In genomic region chr19:46618670-46619231, GRCh38 we compare ENCODE assay signal across 11 cellular contexts. TPM values are rescaled to one million over a fixed set of nuclear protein-coding genes. Genes with fewer than 3 reads are reported as not detected.
DNase-seq lines count a peak whose midpoint lies in the region; ATAC-seq and TF ChIP-seq lines count a peak whose summit lies in the region.
"Had no signal": no experiment of that assay in that cellular context is flagged by ENCODE, and none has a peak within 500 bp of the region (broad histone marks: within the 10 kb centered on the region; RNA-seq: fewer than 3 reads in every experiment).

No MANE protein-coding gene starts in this region.

- peak in 1 of 4 experiments; percentile 34 for ATAC-seq in T-cell (replicated peaks in 1 of 4)
- peak; percentile 42 for ATAC-seq in Right ventricle myocardium superior (ENCODE audit: poor library complexity)
- ATAC-seq in GM21619 (IDR thresholded peaks at IDR 0.05; ENCODE audit: unreplicated experiment), result no peak
- no peak for ATAC-seq in GM18858 (IDR thresholded peaks at IDR 0.05; ENCODE audit: unreplicated experiment)
- no peak for ATAC-seq in HG03280 (IDR thresholded peaks at IDR 0.05; ENCODE audit: unreplicated experiment)

- H3K27ac Mint-ChIP-seq in T-cell, result peak overlapping the region; percentile 77 to 85
- H3K27ac Mint-ChIP-seq: HFFc6 had no signal

- H3K4me3 ChIP-seq in AG10803 (ENCODE audit: low read length), result no peak overlapping the region
- H3K4me3 ChIP-seq in GM12864 (ENCODE audit: low read depth, low read length), result no peak overlapping the region; the same call in 1 of the 2 replicates

- no peaks in the 10 kb centered on the region for H3K27me3 Mint-ChIP-seq in T-cell

- peak overlapping the region in 1 of 3 donors; percentile 69 for H3K4me3 Mint-ChIP-seq in T-cell
- H3K4me3 Mint-ChIP-seq: HFFc6 had no signal

- TF ChIP-seq CTCF in AG10803 (conservative IDR thresholded peaks at IDR 0.05; ENCODE audit: low read length) (no peak), GM12864 (IDR thresholded peaks at IDR 0.05; ENCODE audit: low read depth, low read length, missing control alignments) (no peak)

- H3K36me3 Mint-ChIP-seq in T-cell, result no peaks in the 10 kb centered on the region

- DNase-seq in AG10803 (ENCODE audit: low read depth) (peak; percentile 73), GM12864 (ENCODE audit: low read depth) (peak; percentile 68), T-cell (peak in 9 of 34 experiments; percentile 35 to 59 (median 44)), Right ventricle myocardium superior (no peak), H4 (ENCODE audit: low spot score) (no peak)
- DNase-seq: amniotic stem cell, HFFc6 had no signal

- POLR2A ChIA-PET in T-cell (lab: Charles Lee), result interaction anchor here in 1 of 2 donors (1.0 kb wide), 1 partner anchor 16 kb away, joined by 3 read pairs; no protein-coding TSS in a partner anchor

- H3K4me1 Mint-ChIP-seq in T-cell, result peaks cover 48 to 74% (median 62%) of the 10 kb centered on the region in 3 donors

- CTCF ChIA-PET in T-cell (lab: Charles Lee), result interaction anchor here (0.5 to 1.2 kb wide), 3 partner anchors 43 to 131 kb away, joined by 3 to 4 read pairs (median 4); no protein-coding TSS in a partner anchor

- intact Hi-C loops in Right ventricle myocardium superior (cut with DNase I), result no loop called here

- no peaks in the 10 kb centered on the region for H3K9me3 Mint-ChIP-seq in T-cell
- H3K9me3 Mint-ChIP-seq: HFFc6 had no signal

RNA-seq across cellular contexts. Expression of gene PTGIR, which starts 6.1 kb away (rescaled TPM):
- 1 to 10 TPM; 1.2 to 5.4 (median 3.5) TPM for total RNA-seq in T-cell
- 2.6 TPM for total RNA-seq in Right ventricle myocardium superior
- total RNA-seq in H4 (2014; rRNA removed; shearing (Covaris generic)), result 0.06 and 0.08 TPM in 2 replicates

RNA-seq across cellular contexts. Expression of gene GNG8, which starts 17.3 kb away (rescaled TPM):
- total RNA-seq in T-cell (1 to 10 TPM in 3 of 5 donors, not detected in 2; 3.3 to 7.9 (median 3.6) TPM), Right ventricle myocardium superior (not detected)
- not detected in 2 replicates for total RNA-seq in H4 (2014; rRNA removed; shearing (Covaris generic))
- total RNA-seq: HFFc6, M059J had no signal

RNA-seq across cellular contexts. Expression of gene CALM3, which starts 17.6 kb away (rescaled TPM):
- total RNA-seq in T-cell (100 to 1,000 TPM; 183 to 256 (median 208) TPM), Right ventricle myocardium superior (326 TPM)
- 166 TPM in 2 replicates for total RNA-seq in H4 (2014; rRNA removed; shearing (Covaris generic))

RNA-seq across cellular contexts. Expression of gene DACT3, which starts 42.2 kb away (rescaled TPM):
- under 1 TPM; 0.15 to 0.56 (median 0.37) TPM for total RNA-seq in T-cell
- 15.2 TPM for total RNA-seq in Right ventricle myocardium superior
- total RNA-seq in H4 (2014; rRNA removed; shearing (Covaris generic)), result 0.56 and 0.78 TPM in 2 replicates

Comparison
In these comparisons a context has a peak if more than half of its experiments do, and no peak if none do; other contexts are left out.
1. DNase-seq: peak in AG10803 (single experiment) and GM12864 (single experiment); none in Right ventricle myocardium superior (single experiment) and H4 (single experiment).